In genomic region chr15:58865420-58865880, GRCh38 we compare ENCODE assay signal across 11 cellular contexts.
DNase-seq lines count a peak whose midpoint lies in the region; TF ChIP-seq lines count a peak whose summit lies in the region.
"Had no signal": no experiment of that assay in that cellular context is flagged by ENCODE, and none has a peak within 500 bp of the region (broad histone marks: within the 10 kb centered on the region; RNA-seq: fewer than 3 reads in every experiment).

No MANE protein-coding gene starts in this region.

- H3K4me3 Mint-ChIP-seq in activated naive CD4-positive, alpha-beta T cell treated with anti-CD3 and anti-CD28 coated beads, Interleukin-2, amount 10 ng/mL, durations not matched to agents 7 days and 5 days, result no peak overlapping the region
- H3K4me3 Mint-ChIP-seq: central memory CD8-positive, alpha-beta T cell; natural killer cell had no signal

- H4K20me1 ChIP-seq in mammary epithelial cell (ENCODE audit: insufficient read depth, low read length), result no peaks in the 10 kb centered on the region
- H4K20me1 ChIP-seq: BLaER1 treated with 17β-estradiol and CSF1 and Interleukin-3, amounts not matched to agents 10 nM and 100 nM had no signal

- TF ChIP-seq POLR2A in vagina (IDR thresholded peaks at IDR 0.05), result no peak

- H2AFZ ChIP-seq in mammary epithelial cell (ENCODE audit: low read depth, low read length), result no peak overlapping the region

- DNase-seq in activated naive CD4-positive, alpha-beta T cell treated with anti-CD3 and anti-CD28 coated beads, Interleukin-2, amount 10 ng/mL, durations not matched to agents 7 days and 5 days, result no peak
- no peak for DNase-seq in activated naive CD4-positive, alpha-beta T cell (lab: John Stamatoyannopoulos, UW)
- DNase-seq in epithelial cell of proximal tubule (ENCODE audit: low read depth) (no peak), mucosa of gallbladder (ENCODE audit: low spot score) (peak; percentile 17), vagina (ENCODE audit: extremely low spot score in 2 of 2) (no peak), KBM-7 (no peak), AG08396 (ENCODE audit: low spot score) (no peak), mammary epithelial cell (no peak)
- DNase-seq: natural killer cell had no signal

- in situ Hi-C loops in KBM-7 (cut with MboI; ENCODE audit: low pct_unique_long_range_greater_than_20kb, low sequenced_read_pairs) (no loop called here), mammary epithelial cell (cut with MboI; ENCODE audit: low sequenced_read_pairs in 2 of 2) (no loop called here)

- H3K4me3 ChIP-seq in epithelial cell of proximal tubule (ENCODE audit: low read depth, low read length) (peak overlapping the region; percentile 50), vagina (peak overlapping the region; percentile 37 to 41), mammary epithelial cell (replicated peaks in 1 of 3; ENCODE audit: insufficient read depth in 1 of 3, low read depth in 2 of 3, low read length in 3 of 3) (no peak overlapping the region)
- H3K4me3 ChIP-seq: BLaER1 treated with 17β-estradiol and CSF1 and Interleukin-3, amounts not matched to agents 10 nM and 100 nM had no signal

- no peaks in the 10 kb centered on the region for H3K36me3 Mint-ChIP-seq in activated naive CD4-positive, alpha-beta T cell treated with anti-CD3 and anti-CD28 coated beads, Interleukin-2, amount 10 ng/mL, durations not matched to agents 7 days and 5 days
- H3K36me3 Mint-ChIP-seq: natural killer cell had no signal

- WGBS in mammary epithelial cell (ENCODE audit: low coverage, missing lambda C conversion rate), result 98% methylated on average over 12 of the region's 15 CpGs

- no peaks in the 10 kb centered on the region for H3K9me3 ChIP-seq in vagina
- H3K9me3 ChIP-seq in mammary epithelial cell (replicated peaks; ENCODE audit: insufficient read depth, low read length), result no peaks in the 10 kb centered on the region

- CTCF ChIA-PET in activated naive CD4-positive, alpha-beta T cell treated with anti-CD3 and anti-CD28 coated beads, Interleukin-2, amount 10 ng/mL, durations not matched to agents 7 days and 5 days (lab: Charles Lee), result no interaction called here
- CTCF ChIA-PET in mammary epithelial cell (lab: Charles Lee; ENCODE audit: low non-redundant PET), result no interaction called here

- no peak overlapping the region for H3K4me2 ChIP-seq in mammary epithelial cell (ENCODE audit: insufficient read depth, low read depth, low read length)

- TF ChIP-seq CTCF in epithelial cell of proximal tubule (conservative IDR thresholded peaks at IDR 0.05; ENCODE audit: low read depth, low read length) (no peak), vagina (IDR thresholded peaks at IDR 0.05) (no peak), mammary epithelial cell (conservative IDR thresholded peaks at IDR 0.05 in 1 of 2, IDR thresholded peaks at IDR 0.05 in 1 of 2; ENCODE audit: extremely low read depth in 1 of 2, insufficient read depth in 1 of 2, low read depth in 1 of 2, low read length in 2 of 2) (no peak)

- no peaks in the 10 kb centered on the region for H3K79me2 ChIP-seq in mammary epithelial cell (ENCODE audit: insufficient read depth, low read length)

- intact Hi-C loops in vagina (cut with DNase I) (no loop called here), mammary epithelial cell (cut with micrococcal nuclease) (no loop called here)

- no peak overlapping the region for H3K9ac ChIP-seq in mammary epithelial cell (ENCODE audit: insufficient read depth, low read length)
- H3K9ac ChIP-seq: BLaER1 treated with 17β-estradiol and CSF1 and Interleukin-3, amounts not matched to agents 10 nM and 100 nM had no signal

- H3K4me1 Mint-ChIP-seq in activated naive CD4-positive, alpha-beta T cell treated with anti-CD3 and anti-CD28 coated beads, Interleukin-2, amount 10 ng/mL, durations not matched to agents 7 days and 5 days, result peaks cover 30% of the 10 kb centered on the region
- H3K4me1 Mint-ChIP-seq: central memory CD8-positive, alpha-beta T cell had no signal

- H3K27me3 ChIP-seq in vagina (no peaks in the 10 kb centered on the region), mammary epithelial cell (ENCODE audit: insufficient read depth, low read length) (no peaks in the 10 kb centered on the region)

- no peak overlapping the region for H3K27ac ChIP-seq in vagina
- H3K27ac ChIP-seq in mammary epithelial cell (ENCODE audit: insufficient read depth, low read depth, low read length), result no peak overlapping the region
- H3K27ac ChIP-seq: BLaER1 treated with 17β-estradiol and CSF1 and Interleukin-3, amounts not matched to agents 10 nM and 100 nM had no signal

- H3K27ac Mint-ChIP-seq in activated naive CD4-positive, alpha-beta T cell treated with anti-CD3 and anti-CD28 coated beads, Interleukin-2, amount 10 ng/mL, durations not matched to agents 7 days and 5 days, result peak overlapping the region; percentile 33
- H3K27ac Mint-ChIP-seq: natural killer cell had no signal

- peaks cover 10% of the 10 kb centered on the region for H3K27me3 Mint-ChIP-seq in activated naive CD4-positive, alpha-beta T cell treated with anti-CD3 and anti-CD28 coated beads, Interleukin-2, amount 10 ng/mL, durations not matched to agents 7 days and 5 days
- H3K27me3 Mint-ChIP-seq: central memory CD8-positive, alpha-beta T cell had no signal

- dilution Hi-C loops in mammary epithelial cell (cut with HindIII; ENCODE audit: low sequenced_read_pairs), result no loop called here

- H3K9me3 Mint-ChIP-seq in activated naive CD4-positive, alpha-beta T cell treated with anti-CD3 and anti-CD28 coated beads, Interleukin-2, amount 10 ng/mL, durations not matched to agents 7 days and 5 days, result no peaks in the 10 kb centered on the region
- H3K9me3 Mint-ChIP-seq: central memory CD8-positive, alpha-beta T cell; natural killer cell had no signal

- H3K36me3 ChIP-seq in vagina (no peaks in the 10 kb centered on the region), mammary epithelial cell (ENCODE audit: insufficient read depth, low read length) (no peaks in the 10 kb centered on the region)
- H3K36me3 ChIP-seq: BLaER1 treated with 17β-estradiol and CSF1 and Interleukin-3, amounts not matched to agents 10 nM and 100 nM had no signal

- BruUV-seq in mammary epithelial cell (replicated peaks; lab: Mats Ljungman, UMichigan), result no TSS peak

- H3K4me1 ChIP-seq in vagina, result peaks cover 13% of the 10 kb centered on the region
- peaks cover 6% of the 10 kb centered on the region for H3K4me1 ChIP-seq in mammary epithelial cell (ENCODE audit: insufficient read depth, low read length)

Comparison
In these comparisons a context has a peak if more than half of its experiments do, and no peak if none do; other contexts are left out.
1. H3K4me3 ChIP-seq: peak in epithelial cell of proximal tubule (single experiment) and vagina (2 of 2); none in mammary epithelial cell (0 of 3).